ENCODE assay signal across 1 cellular context in the genomic region with DNA sequence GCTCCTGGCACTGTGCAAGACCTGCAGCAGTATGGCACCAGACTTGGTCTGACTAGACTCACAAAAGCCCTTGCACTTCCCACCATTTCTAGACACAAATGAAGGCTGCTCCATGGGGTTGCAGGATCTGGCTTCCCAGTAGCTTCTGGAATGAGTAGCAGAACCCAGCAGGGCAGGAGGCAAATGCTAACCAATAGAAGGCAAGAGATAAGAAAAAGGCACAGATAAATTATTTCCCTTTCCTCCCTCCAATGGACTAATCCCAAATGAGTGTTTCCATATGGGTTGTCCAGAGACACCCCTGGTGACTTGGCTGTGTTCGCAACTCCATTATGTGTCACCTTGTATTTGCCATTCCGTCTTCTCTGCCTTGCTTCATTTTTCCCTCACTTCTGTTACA.
TF ChIP-seq lines count a peak whose summit lies in the region.

No MANE protein-coding gene starts in this region.

TF ChIP-seq in H1, 55 proteins besides CTCF, POLR2A, EP300 and RAD21:
- TF ChIP-seq, protein P1, sequence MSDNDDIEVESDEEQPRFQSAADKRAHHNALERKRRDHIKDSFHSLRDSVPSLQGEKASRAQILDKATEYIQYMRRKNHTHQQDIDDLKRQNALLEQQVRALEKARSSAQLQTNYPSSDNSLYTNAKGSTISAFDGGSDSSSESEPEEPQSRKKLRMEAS (IDR thresholded peaks at IDR 0.05): no peak
- TF ChIP-seq KDM1A (IDR thresholded peaks at IDR 0.05; ENCODE audit: borderline replicate concordance, low read length) (no peak), SP4 (IDR thresholded peaks at IDR 0.05; ENCODE audit: low read length) (no peak), SAP30 (IDR thresholded peaks at IDR 0.05; ENCODE audit: insufficient read depth, insufficient replicate concordance, low read length) (no peak), CBX8 (IDR thresholded peaks at IDR 0.05; ENCODE audit: borderline replicate concordance, low read depth, low read length) (no peak)
